Comparison of ENCODE assay signal across 22 cellular contexts in the genomic region with DNA sequence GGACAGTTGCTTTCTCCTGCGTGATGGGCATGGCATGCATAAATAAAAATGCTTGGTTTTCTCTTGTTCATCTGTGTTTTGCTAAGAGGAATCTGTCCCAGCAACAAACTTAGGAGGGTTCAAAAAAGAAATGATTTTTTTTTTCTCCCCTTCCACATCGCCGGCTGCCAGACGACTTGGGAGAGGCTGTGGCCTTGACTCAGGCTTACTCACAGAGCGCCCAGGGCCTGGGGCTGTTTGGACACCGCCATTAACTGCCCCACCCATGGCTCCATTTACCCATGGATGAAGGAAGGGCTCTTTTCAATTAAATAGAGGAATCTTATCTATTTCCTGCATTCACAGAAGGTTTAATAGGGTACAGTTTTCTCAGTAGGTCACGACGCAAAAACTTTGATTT. TPM values are rescaled to one million over a fixed set of nuclear protein-coding genes. Genes with fewer than 3 reads are reported as not detected.
DNase-seq lines count a peak whose midpoint lies in the region; ATAC-seq and TF ChIP-seq lines count a peak whose summit lies in the region.
"Had no signal": no experiment of that assay in that cellular context is flagged by ENCODE, and none has a peak within 500 bp of the region (broad histone marks: within the 10 kb centered on the region; RNA-seq: fewer than 3 reads in every experiment).

No MANE protein-coding gene starts in this region.

- H3K36me3 ChIP-seq in HEK293 (ENCODE audit: control insufficient read depth in 2 of 2, insufficient read depth in 1 of 2, low read length in 2 of 2) (no peaks in the 10 kb centered on the region), SJSA1 (no peaks in the 10 kb centered on the region)
- H3K36me3 ChIP-seq: neutrophil had no signal

- TF ChIP-seq CTCF in HEK293 (tag by site-specific recombination; IDR thresholded peaks at IDR 0.05) (no peak), foreskin fibroblast (IDR thresholded peaks at IDR 0.05; ENCODE audit: low read depth, low read length) (no peak), glutamatergic neuron (IDR thresholded peaks at IDR 0.05; ENCODE audit: partially characterized antibody, unreplicated experiment) (no peak)

- H3K4me3 Mint-ChIP-seq in glutamatergic neuron (ENCODE audit: unreplicated experiment): no peak overlapping the region
- H3K4me3 Mint-ChIP-seq: activated CD4-positive, alpha-beta memory T cell treated with anti-CD3 and anti-CD28 coated beads for 36 hours; activated T-cell treated with anti-CD3 and anti-CD28 coated beads, Interleukin-2, amount 50 U/mL, for 72 hours; CD4-positive, alpha-beta T cell; central memory CD8-positive, alpha-beta T cell; immature natural killer cell had no signal

- POLR2A ChIA-PET in HEK293 (lab: Yijun Ruan, JAX): no interaction called here

- no peak overlapping the region for H3K27ac Mint-ChIP-seq in glutamatergic neuron (ENCODE audit: unreplicated experiment)
- H3K27ac Mint-ChIP-seq: activated CD4-positive, alpha-beta memory T cell treated with anti-CD3 and anti-CD28 coated beads for 36 hours; activated T-cell treated with anti-CD3 and anti-CD28 coated beads, Interleukin-2, amount 50 U/mL, for 72 hours; CD4-positive, alpha-beta T cell; immature natural killer cell had no signal

- H3K9me3 ChIP-seq in HEK293 (ENCODE audit: control insufficient read depth, insufficient read depth, low read depth, low read length) (no peaks in the 10 kb centered on the region), SJSA1 (replicated peaks) (no peaks in the 10 kb centered on the region)
- H3K9me3 ChIP-seq: neutrophil had no signal

- no peak overlapping the region for H3K4me3 ChIP-seq in HEK293 (ENCODE audit: low read depth, low read length)
- no peak overlapping the region for H3K4me3 ChIP-seq in SJSA1
- H3K4me3 ChIP-seq in foreskin fibroblast (ENCODE audit: low read depth in 1 of 2, low read length in 2 of 2): no peak overlapping the region

- DNase-seq in A172 (ENCODE audit: low spot score) (peak; percentile 51), SJSA1 (ENCODE audit: low read depth in 1 of 2, low spot score in 2 of 2) (no peak), foreskin fibroblast (peak; percentile 43 to 83), glutamatergic neuron (no peak), NCI-H1436 treated with DMSO at 0.1 percent for 48 hours (lab: John Stamatoyannopoulos, UW) (no peak), hepatic stellate cell (ENCODE audit: low spot score) (no peak)
- DNase-seq: 8988T; activated CD4-positive, alpha-beta memory T cell treated with anti-CD3 and anti-CD28 coated beads for 36 hours; activated T-cell treated with anti-CD3 and anti-CD28 coated beads, Interleukin-2, amount 50 U/mL, for 72 hours; CD4-positive, alpha-beta T cell; HCEC 1CT; immature natural killer cell; NCI-H2227 treated with DMSO at 0.1 percent for 48 hours; trophoblast cell had no signal

- H3K4me1 ChIP-seq in HEK293 (ENCODE audit: control insufficient read depth, insufficient read depth, low read length): peaks cover 22% of the 10 kb centered on the region
- H3K4me1 ChIP-seq in SJSA1 (replicated peaks): peaks cover 11% of the 10 kb centered on the region

- H3K27ac ChIP-seq in HEK293 (ENCODE audit: extremely low read depth, low read depth, low read length) (no peak overlapping the region), SJSA1 (peak overlapping the region; percentile 14; the same call in 1 of the 2 replicates)
- H3K27ac ChIP-seq: neutrophil had no signal

- no peak for ATAC-seq in HG03175 (IDR thresholded peaks at IDR 0.05; ENCODE audit: unreplicated experiment)
- ATAC-seq: activated T-cell treated with anti-CD3 and anti-CD28 coated beads, Interleukin-2, amount 50 U/mL, for 72 hours had no signal

- H3K36me3 Mint-ChIP-seq in glutamatergic neuron (ENCODE audit: unreplicated experiment): no peaks in the 10 kb centered on the region
- H3K36me3 Mint-ChIP-seq: activated CD4-positive, alpha-beta memory T cell treated with anti-CD3 and anti-CD28 coated beads for 36 hours; immature natural killer cell had no signal

- no peaks in the 10 kb centered on the region for H3K9me3 Mint-ChIP-seq in glutamatergic neuron (ENCODE audit: unreplicated experiment)
- H3K9me3 Mint-ChIP-seq: activated CD4-positive, alpha-beta memory T cell treated with anti-CD3 and anti-CD28 coated beads for 36 hours; activated T-cell treated with anti-CD3 and anti-CD28 coated beads, Interleukin-2, amount 50 U/mL, for 72 hours; CD4-positive, alpha-beta T cell; central memory CD8-positive, alpha-beta T cell; immature natural killer cell had no signal

- H3K27me3 ChIP-seq in SJSA1 (replicated peaks): no peaks in the 10 kb centered on the region
- H3K27me3 ChIP-seq: neutrophil had no signal

- H3K27me3 Mint-ChIP-seq in glutamatergic neuron (ENCODE audit: unreplicated experiment): peaks cover 4% of the 10 kb centered on the region
- H3K27me3 Mint-ChIP-seq: central memory CD8-positive, alpha-beta T cell had no signal

- CTCF ChIA-PET in HEK293 (lab: Yijun Ruan, JAX): interaction anchor here (0.6 to 2.7 kb wide), 4 partner anchors 15 to 1204 kb away, joined by 3 to 16 read pairs (median 4); no protein-coding TSS in a partner anchor

- H3K4me1 Mint-ChIP-seq in glutamatergic neuron (ENCODE audit: low read depth, unreplicated experiment): no peaks in the 10 kb centered on the region
- H3K4me1 Mint-ChIP-seq: immature natural killer cell had no signal

TF ChIP-seq in HEK293, 187 proteins besides CTCF, POLR2A, EP300 and RAD21:
- no peak for TF ChIP-seq ZBTB8A (tag by site-specific recombination; IDR thresholded peaks at IDR 0.05)
- peak; percentile 66 for TF ChIP-seq KLF1 (tag by site-specific recombination; IDR thresholded peaks at IDR 0.05)

RNA-seq across cellular contexts. Expression of a gene that starts 22.3 kb away (rescaled TPM):
- total RNA-seq in A172 (2014; rRNA removed; shearing (Covaris generic)): 0.19 TPM in 1 of 2 replicates, not detected in the other
- not detected in 2 replicates for total RNA-seq in SJSA1 (2014; rRNA removed; shearing (Covaris generic))
- not detected for total RNA-seq in glutamatergic neuron (ENCODE audit: unreplicated experiment)
- total RNA-seq: activated CD4-positive, alpha-beta memory T cell treated with anti-CD3 and anti-CD28 coated beads for 36 hours; activated T-cell treated with anti-CD3 and anti-CD28 coated beads, Interleukin-2, amount 50 U/mL, for 72 hours; CD4-positive, alpha-beta T cell; G401; glomerular endothelial cell; mesenteric fat pad; SK-MEL-5 had no signal

RNA-seq across cellular contexts. Expression of a gene that starts 32.2 kb away (rescaled TPM):
- total RNA-seq in A172 (2014; rRNA removed; shearing (Covaris generic)): 33.8 and 41.8 TPM in 2 replicates
- 40.6 and 47.8 TPM in 2 replicates for total RNA-seq in SJSA1 (2014; rRNA removed; shearing (Covaris generic))
- 44.5 TPM for total RNA-seq in glutamatergic neuron (ENCODE audit: unreplicated experiment)

Comparison
In these comparisons a context has a peak if more than half of its experiments do, and no peak if none do; other contexts are left out.
1. DNase-seq: peak in A172 (single experiment) and foreskin fibroblast (2 of 2); none in SJSA1 (0 of 2), glutamatergic neuron (single experiment), NCI-H1436 treated with DMSO at 0.1 percent for 48 hours (single experiment) and hepatic stellate cell (single experiment).